15 cellular contexts compared by ENCODE assay signal in the genomic region with DNA sequence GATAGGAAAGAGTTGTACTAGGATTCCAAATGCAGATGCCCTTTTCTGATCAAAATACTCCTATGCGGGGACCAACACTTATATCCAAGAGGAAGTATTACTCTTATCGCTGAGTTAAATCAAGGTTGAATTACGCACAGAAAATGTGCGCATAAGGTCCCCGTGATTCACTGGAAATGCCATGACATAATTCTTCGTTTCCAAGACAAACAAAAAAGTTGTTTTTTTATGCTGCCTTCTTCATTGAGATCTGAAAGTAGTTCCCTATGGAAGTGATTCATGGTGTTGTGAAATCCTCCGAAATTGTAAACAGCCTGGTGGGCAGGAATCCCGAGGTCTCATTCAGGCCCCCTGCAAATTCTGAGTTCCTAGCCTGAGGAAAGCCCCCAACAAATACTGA.
DNase-seq lines count a peak whose midpoint lies in the region; ATAC-seq and TF ChIP-seq lines count a peak whose summit lies in the region.
"Had no signal": no experiment of that assay in that cellular context is flagged by ENCODE, and none has a peak within 500 bp of the region (broad histone marks: within the 10 kb centered on the region; RNA-seq: fewer than 3 reads in every experiment).

No MANE protein-coding gene starts in this region.

- H3K4me3 Mint-ChIP-seq in activated T-helper 17 cell treated with anti-CD3 and anti-CD28 coated beads, Interleukin-2, amount 50 U/mL, for 72 hours, result no peak overlapping the region

- H3K36me3 ChIP-seq in A673 (ENCODE audit: insufficient read depth, low read length, poor library complexity, severe bottlenecking), result no peaks in the 10 kb centered on the region
- H3K36me3 ChIP-seq in ascending aorta, result peaks cover 3 to 6% of the 10 kb centered on the region in 2 donors
- H3K36me3 ChIP-seq: adrenal gland, upper lobe of left lung had no signal

- no peak for ATAC-seq in activated T-helper 17 cell treated with anti-CD3 and anti-CD28 coated beads, Interleukin-2, amount 50 U/mL, for 72 hours (replicated peaks)

- TF ChIP-seq CTCF in AG04449 (IDR thresholded peaks at IDR 0.05; ENCODE audit: insufficient read depth, low read length, missing control alignments) (no peak), A673 (conservative IDR thresholded peaks at IDR 0.05; ENCODE audit: low read depth, low read length) (no peak), ascending aorta (IDR thresholded peaks at IDR 0.05) (no peak)

- H3K4me1 ChIP-seq in A673 (ENCODE audit: insufficient read depth, low read length, poor library complexity, severe bottlenecking) (no peaks in the 10 kb centered on the region), ascending aorta (no peaks in the 10 kb centered on the region)
- H3K4me1 ChIP-seq: adrenal gland, upper lobe of left lung had no signal

- no TSS peak for BruUV-seq in A673 (replicated peaks; lab: Mats Ljungman, UMichigan)

- no peak overlapping the region for H3K27ac Mint-ChIP-seq in activated T-helper 17 cell treated with anti-CD3 and anti-CD28 coated beads, Interleukin-2, amount 50 U/mL, for 72 hours

- intact Hi-C loops in A673 (cut with micrococcal nuclease; ENCODE audit: unreplicated experiment), result no loop called here
- intact Hi-C loops in ascending aorta (cut with DNase I), result no loop called here

- peaks cover 9% of the 10 kb centered on the region for H3K27me3 Mint-ChIP-seq in activated T-helper 17 cell treated with anti-CD3 and anti-CD28 coated beads, Interleukin-2, amount 50 U/mL, for 72 hours

- H3K27ac ChIP-seq in A673 (ENCODE audit: low read depth, low read length, poor library complexity, severe bottlenecking) (no peak overlapping the region), ascending aorta (no peak overlapping the region)
- H3K27ac ChIP-seq: HL-60, upper lobe of left lung had no signal

- CTCF ChIA-PET in AG04449 (lab: Yijun Ruan, JAX) (interaction anchor here (3.7 kb wide), 1 partner anchor 12 kb away, joined by 30 read pairs; no protein-coding TSS in a partner anchor), A673 (lab: Charles Lee) (no interaction called here)

- DNase-seq in AG04449 (ENCODE audit: low read depth, low spot score) (peak; percentile 75), HS-5 (ENCODE audit: low read depth) (peak; percentile 72), brain pericyte (ENCODE audit: low read depth, low spot score) (peak; percentile 81), iris pigment epithelial cell (ENCODE audit: low read depth) (peak; percentile 98), A673 (ENCODE audit: low spot score) (no peak), ascending aorta (ENCODE audit: low spot score in 2 of 2) (no peak)
- no peak for DNase-seq in effector CD4-positive, alpha-beta T cell
- DNase-seq: activated CD4-positive, CD25-positive, alpha-beta regulatory T cell treated with anti-CD3 and anti-CD28 coated beads, Interleukin-2, amount 50 U/mL, for 72 hours; activated T-cell treated with anti-CD3 and anti-CD28 coated beads, Interleukin-2, amount 50 U/mL, for 1 hour; GOT3; NCI-H226; upper lobe of left lung had no signal

- H3K4me3 ChIP-seq in AG04449 (ENCODE audit: low read depth, low read length) (no peak overlapping the region), A673 (ENCODE audit: low read depth, low read length, poor library complexity, severe bottlenecking) (no peak overlapping the region), ascending aorta (no peak overlapping the region)
- H3K4me3 ChIP-seq: adrenal gland, upper lobe of left lung had no signal

- no peaks in the 10 kb centered on the region for H3K9me3 Mint-ChIP-seq in activated T-helper 17 cell treated with anti-CD3 and anti-CD28 coated beads, Interleukin-2, amount 50 U/mL, for 72 hours

- H3K27me3 ChIP-seq in A673 (replicated peaks; ENCODE audit: insufficient read depth, low read depth, low read length, poor library complexity) (peaks cover 34% of the 10 kb centered on the region), ascending aorta (no peaks in the 10 kb centered on the region)
- H3K27me3 ChIP-seq: adrenal gland, upper lobe of left lung had no signal

- no peaks in the 10 kb centered on the region for H3K36me3 Mint-ChIP-seq in activated T-helper 17 cell treated with anti-CD3 and anti-CD28 coated beads, Interleukin-2, amount 50 U/mL, for 72 hours (ENCODE audit: low read depth)

- H3K9me3 ChIP-seq in A673 (ENCODE audit: low read depth, low read length, poor library complexity, severe bottlenecking) (no peaks in the 10 kb centered on the region), ascending aorta (no peaks in the 10 kb centered on the region)
- H3K9me3 ChIP-seq: adrenal gland, upper lobe of left lung had no signal

- H3K4me1 Mint-ChIP-seq in activated T-helper 17 cell treated with anti-CD3 and anti-CD28 coated beads, Interleukin-2, amount 50 U/mL, for 72 hours, result no peaks in the 10 kb centered on the region

- POLR2A ChIA-PET in AG04449 (lab: Yijun Ruan, JAX) (no interaction called here), A673 (lab: Charles Lee; ENCODE audit: low non-redundant PET) (no interaction called here)

Comparison
In these comparisons a context has a peak if more than half of its experiments do, and no peak if none do; other contexts are left out.
1. DNase-seq: peak in AG04449 (single experiment), HS-5 (single experiment), brain pericyte (single experiment) and iris pigment epithelial cell (single experiment); none in A673 (single experiment), effector CD4-positive, alpha-beta T cell (single experiment) and ascending aorta (0 of 2).